Comparison of ENCODE assay signal across 22 cellular contexts in the genomic region with DNA sequence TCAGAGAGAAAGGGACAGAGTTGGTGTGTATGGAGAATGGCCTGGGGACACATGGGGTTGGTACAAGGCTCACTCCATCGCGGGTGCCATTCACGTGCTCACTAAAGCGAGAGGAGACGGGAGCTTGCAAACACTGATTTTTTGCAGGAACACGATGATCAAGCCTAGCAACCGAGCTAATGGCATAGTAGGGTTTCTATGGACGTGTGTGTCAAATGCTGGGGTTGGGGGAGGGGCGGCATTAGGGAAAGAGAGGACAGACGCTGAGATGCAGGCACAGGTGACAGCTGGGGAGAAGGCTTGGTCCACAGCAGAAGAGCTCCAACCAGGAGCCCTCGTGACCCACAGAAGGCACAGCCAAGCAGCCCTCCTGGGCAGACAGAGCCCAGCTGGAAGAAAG. TPM values are rescaled to one million over a fixed set of nuclear protein-coding genes. Genes with fewer than 3 reads are reported as not detected.
A peak's percentile ranks its signal among the peaks of the same experiment; 100 is the strongest.
DNase-seq lines count a peak whose midpoint lies in the region; ATAC-seq, FAIRE-seq and TF ChIP-seq lines count a peak whose summit lies in the region.
"Had no signal": no experiment of that assay in that cellular context is flagged by ENCODE, and none has a peak within 500 bp of the region (broad histone marks: within the 10 kb centered on the region; RNA-seq: fewer than 3 reads in every experiment).

No MANE protein-coding gene starts in this region.

- FAIRE-seq in urothelium cell line (lab: Jason Lieb, UNC): peak; percentile 72
- FAIRE-seq: GM12892 had no signal

- H3K36me3 Mint-ChIP-seq in brain (peaks cover 28% of the 10 kb centered on the region), nephron progenitor cell (ENCODE audit: low read depth) (peaks cover 20% of the 10 kb centered on the region)

- H3K27ac Mint-ChIP-seq in brain (peak overlapping the region in 4 of 5 experiments; percentile 22 to 63 (median 32)), nephron progenitor cell (peak overlapping the region; percentile 71)
- H3K27ac Mint-ChIP-seq: activated B cell treated with CpG ODN at 0.5 μM for 24 hours; activated T-cell treated with anti-CD3 and anti-CD28 coated beads, Interleukin-2, amount 50 U/mL, for 72 hours had no signal

- H3K4me3 Mint-ChIP-seq in brain: no peak overlapping the region
- peak overlapping the region; percentile 6 for H3K4me3 Mint-ChIP-seq in nephron progenitor cell
- H3K4me3 Mint-ChIP-seq: activated B cell treated with CpG ODN at 0.5 μM for 24 hours; activated T-cell treated with anti-CD3 and anti-CD28 coated beads, Interleukin-2, amount 50 U/mL, for 72 hours; neural crest cell had no signal

- H3K4me1 Mint-ChIP-seq in brain: peaks cover 7% of the 10 kb centered on the region
- H3K4me1 Mint-ChIP-seq in nephron progenitor cell: peaks cover 26% of the 10 kb centered on the region
- H3K4me1 Mint-ChIP-seq: activated B cell treated with CpG ODN at 0.5 μM for 24 hours had no signal

- TF ChIP-seq CTCF in brain (conservative IDR thresholded peaks at IDR 0.05) (no peak), nephron progenitor cell (IDR thresholded peaks at IDR 0.05) (no peak)

- no peak for ATAC-seq in HG02938 (IDR thresholded peaks at IDR 0.05; ENCODE audit: unreplicated experiment)

- no peaks in the 10 kb centered on the region for H3K9me3 Mint-ChIP-seq in brain
- H3K9me3 Mint-ChIP-seq in nephron progenitor cell: no peaks in the 10 kb centered on the region
- H3K9me3 Mint-ChIP-seq: activated B cell treated with CpG ODN at 0.5 μM for 24 hours; activated T-cell treated with anti-CD3 and anti-CD28 coated beads, Interleukin-2, amount 50 U/mL, for 72 hours; neural crest cell had no signal

- H3K27me3 Mint-ChIP-seq in brain: no peaks in the 10 kb centered on the region
- H3K27me3 Mint-ChIP-seq in nephron progenitor cell (ENCODE audit: low read depth, poor library complexity): no peaks in the 10 kb centered on the region
- H3K27me3 Mint-ChIP-seq: activated B cell treated with CpG ODN at 0.5 μM for 24 hours had no signal

- DNase-seq in NCI-H2227 (lab: John Stamatoyannopoulos, UW; ENCODE audit: unreplicated experiment): peak; percentile 10
- DNase-seq in NCI-H2227 treated with DMSO at 0.1 percent for 48 hours (lab: John Stamatoyannopoulos, UW): no peak
- DNase-seq in nephron progenitor cell: no peak
- DNase-seq in urothelium cell line (ENCODE audit: low spot score): no peak
- no peak for DNase-seq in DMS153 (lab: John Stamatoyannopoulos, UW)
- DNase-seq in midbrain (lab: John Stamatoyannopoulos, UW): no peak
- DNase-seq: activated B cell treated with CpG ODN at 0.5 μM for 24 hours; activated CD4-positive, alpha-beta T cell treated with anti-CD3 and anti-CD28 coated beads, Interleukin-2, amount 50 U/mL, for 1 hour; activated naive CD4-positive, alpha-beta T cell treated with Interleukin-2 at 50 U/mL for 16 hours; activated T-cell treated with anti-CD3 and anti-CD28 coated beads, Interleukin-2, amount 50 U/mL, for 72 hours; DMS53; hippocampal formation; KG1; MG63; NCI-H1105 treated with DMSO at 0.1 percent for 48 hours; NCI-H187 treated with DMSO at 0.1 percent for 48 hours; stimulated activated CD4-positive, alpha-beta T cell treated with anti-CD3 and anti-CD28 coated beads, Interleukin-4, amount 100 ng/mL, for 4 hours; T-helper 1 cell had no signal

RNA-seq across cellular contexts. Expression of gene RCC1L, which starts 33.9 kb away (rescaled TPM):
- polyA plus RNA-seq in brain (ENCODE audit: insufficient read depth, low read depth, low replicate concordance): 37.3 TPM

RNA-seq across cellular contexts. Expression of gene GTF2IRD2B, which starts 52.7 kb away (rescaled TPM):
- polyA plus RNA-seq in brain (ENCODE audit: insufficient read depth, low read depth, low replicate concordance): 14.4 TPM
